1 cellular context compared by ENCODE assay signal in the genomic region with DNA sequence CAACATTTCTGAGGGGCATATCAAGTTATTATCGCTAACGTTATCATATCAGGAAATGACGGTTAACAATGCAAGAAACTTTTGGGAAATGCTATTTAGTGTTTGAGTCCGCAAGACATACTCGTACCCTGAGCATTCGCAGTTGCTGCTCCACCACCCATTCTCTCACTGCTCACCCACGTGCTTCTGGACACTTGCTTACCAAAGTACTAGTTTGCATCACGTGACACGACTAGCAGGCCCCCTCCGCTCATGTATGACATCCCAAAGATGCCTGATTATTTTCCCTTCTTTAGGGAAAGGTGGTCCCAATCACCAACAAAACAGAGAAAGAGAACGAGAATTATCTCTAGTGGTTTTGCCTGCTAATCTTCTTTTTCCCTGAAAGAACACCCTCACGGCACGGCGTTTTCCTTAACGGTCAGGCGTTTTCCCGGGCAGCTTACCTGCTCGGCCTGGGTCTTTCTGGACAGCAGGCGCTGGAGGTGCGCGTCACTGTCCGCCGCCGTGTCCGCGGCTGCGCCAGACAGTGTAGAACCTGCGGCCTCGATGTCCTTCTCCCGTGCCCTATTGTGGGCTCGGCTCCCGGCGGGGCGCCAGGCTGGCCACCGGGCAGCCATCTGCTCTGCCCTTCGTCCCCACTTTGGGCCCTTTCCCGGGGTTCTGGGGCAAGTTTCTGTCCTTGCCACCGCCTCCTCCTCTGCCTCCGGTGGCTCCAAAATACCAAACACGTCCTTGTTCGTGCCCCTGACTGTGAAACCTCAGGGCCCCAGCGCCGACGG.
TF ChIP-seq lines count a peak whose summit lies in the region.

TSS of gene SUPV3L1 (plus strand) at position 492 of the 782 bp plus-strand sequence. CDS start at position 550, 58 bp downstream.

TF ChIP-seq in HepG2, 621 proteins besides CTCF, POLR2A, EP300 and RAD21 (continued from another document and continues in another):
- TF ChIP-seq GATA4 (IDR thresholded peaks at IDR 0.05; ENCODE audit: borderline replicate concordance, low read depth) (peak; percentile 57; the same call in 1 of the 2 replicates), RELA (CRISPR knock-in tag; IDR thresholded peaks at IDR 0.05) (no peak), ZBTB42 (CRISPR knock-in tag; IDR thresholded peaks at IDR 0.05) (no peak), SP4 (CRISPR knock-in tag; IDR thresholded peaks at IDR 0.05) (0 out of 2 replicates have a peak, but pooled peaks have one; percentile 55), ZNF275 (CRISPR knock-in tag; IDR thresholded peaks at IDR 0.05; ENCODE audit: borderline replicate concordance) (no peak), ZNF782 (CRISPR knock-in tag; IDR thresholded peaks at IDR 0.05; ENCODE audit: borderline replicate concordance) (no peak), ZBTB38 (CRISPR knock-in tag; IDR thresholded peaks at IDR 0.05) (no peak), AKNA (CRISPR knock-in tag; IDR thresholded peaks at IDR 0.05; ENCODE audit: borderline replicate concordance) (0 out of 2 replicates have a peak, but pooled peaks have one; percentile 83), ZNF746 (CRISPR knock-in tag; IDR thresholded peaks at IDR 0.05) (no peak), JUNB (CRISPR knock-in tag; IDR thresholded peaks at IDR 0.05; ENCODE audit: borderline replicate concordance) (no peak), SUZ12 (IDR thresholded peaks at IDR 0.05; ENCODE audit: low read depth, low read length) (no peak), RORA (CRISPR knock-in tag; IDR thresholded peaks at IDR 0.05) (no peak), FIP1L1 (IDR thresholded peaks at IDR 0.05; ENCODE audit: borderline replicate concordance, insufficient read depth, low read depth, low read length) (no peak), JUN (CRISPR knock-in tag; IDR thresholded peaks at IDR 0.05) (no peak), ZNF547 (CRISPR knock-in tag; IDR thresholded peaks at IDR 0.05) (no peak; the same call in 1 of the 2 replicates), ZNF331 (CRISPR knock-in tag; IDR thresholded peaks at IDR 0.05) (no peak; the same call in 1 of the 2 replicates), MLLT10 (CRISPR knock-in tag; IDR thresholded peaks at IDR 0.05) (no peak; the same call in 1 of the 2 replicates), HES4 (CRISPR knock-in tag; IDR thresholded peaks at IDR 0.05; ENCODE audit: borderline replicate concordance) (no peak), HOMEZ (CRISPR knock-in tag; IDR thresholded peaks at IDR 0.05; ENCODE audit: low read depth) (no peak), REPIN1 (CRISPR knock-in tag; IDR thresholded peaks at IDR 0.05; ENCODE audit: borderline replicate concordance, low read depth) (peak; percentile 73), TCF12 (IDR thresholded peaks at IDR 0.05) (no peak), TCF12 (CRISPR knock-in tag; IDR thresholded peaks at IDR 0.05) (no peak), THAP11 (CRISPR knock-in tag; IDR thresholded peaks at IDR 0.05) (peak; percentile 92), CEBPZ (IDR thresholded peaks at IDR 0.05; ENCODE audit: low read length) (no peak), ZNF883 (CRISPR knock-in tag; IDR thresholded peaks at IDR 0.05; ENCODE audit: not compliant biosample characterization) (peak; percentile 64), NRL (CRISPR knock-in tag; IDR thresholded peaks at IDR 0.05; ENCODE audit: borderline replicate concordance) (no peak; the same call in 1 of the 2 replicates), EEA1 (CRISPR knock-in tag; IDR thresholded peaks at IDR 0.05; ENCODE audit: borderline replicate concordance) (no peak), ZC3H13 (CRISPR knock-in tag; IDR thresholded peaks at IDR 0.05) (no peak), POLR2AphosphoS5 (IDR thresholded peaks at IDR 0.05; ENCODE audit: low read depth, low read length) (peak; percentile 95), ETV6 (CRISPR knock-in tag; conservative IDR thresholded peaks at IDR 0.05) (no peak), TGIF2 (CRISPR knock-in tag; IDR thresholded peaks at IDR 0.05) (peak; percentile 94)
- TF ChIP-seq, protein P1, sequence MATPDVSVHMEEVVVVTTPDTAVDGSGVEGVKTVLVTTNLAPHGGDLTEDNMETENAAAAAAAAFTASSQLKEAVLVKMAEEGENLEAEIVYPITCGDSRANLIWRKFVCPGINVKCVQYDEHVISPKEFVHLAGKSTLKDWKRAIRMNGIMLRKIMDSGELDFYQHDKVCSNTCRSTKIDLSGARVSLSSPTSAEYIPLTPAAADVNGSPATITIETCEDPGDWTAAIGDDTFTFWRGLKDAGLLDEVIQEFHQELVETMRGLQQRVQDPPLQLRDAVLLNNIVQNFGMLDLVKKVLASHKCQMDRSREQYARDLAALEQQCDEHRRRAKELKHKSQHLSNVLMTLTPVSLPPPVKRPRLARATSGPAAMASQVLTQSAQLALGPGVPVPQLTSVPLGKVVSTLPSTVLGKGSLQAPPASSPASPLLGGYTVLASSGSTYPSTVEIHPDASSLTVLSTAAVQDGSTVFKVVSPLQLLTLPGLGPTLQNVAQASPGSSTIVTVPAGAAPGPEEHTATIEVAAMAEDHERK (CRISPR knock-in tag; IDR thresholded peaks at IDR 0.05; ENCODE audit: low read depth) = no peak
- TF ChIP-seq, protein P2, sequence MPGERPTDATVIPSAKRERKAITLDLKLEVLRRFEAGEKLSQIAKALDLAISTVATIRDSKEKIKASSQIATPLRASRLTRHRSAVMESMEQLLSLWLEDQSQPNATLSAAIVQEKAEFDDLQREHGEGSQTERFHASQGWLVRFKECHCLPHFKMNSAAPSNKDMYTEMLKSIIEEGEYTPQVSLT (CRISPR knock-in tag; IDR thresholded peaks at IDR 0.05; ENCODE audit: borderline replicate concordance, low read depth) = no peak
- TF ChIP-seq, protein P3, sequence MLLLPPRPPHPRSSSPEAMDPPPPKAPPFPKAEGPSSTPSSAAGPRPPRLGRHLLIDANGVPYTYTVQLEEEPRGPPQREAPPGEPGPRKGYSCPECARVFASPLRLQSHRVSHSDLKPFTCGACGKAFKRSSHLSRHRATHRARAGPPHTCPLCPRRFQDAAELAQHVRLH (CRISPR knock-in tag; IDR thresholded peaks at IDR 0.05; ENCODE audit: borderline replicate concordance, low read depth) = no peak; the same call in 1 of the 2 replicates
- TF ChIP-seq, protein P4, sequence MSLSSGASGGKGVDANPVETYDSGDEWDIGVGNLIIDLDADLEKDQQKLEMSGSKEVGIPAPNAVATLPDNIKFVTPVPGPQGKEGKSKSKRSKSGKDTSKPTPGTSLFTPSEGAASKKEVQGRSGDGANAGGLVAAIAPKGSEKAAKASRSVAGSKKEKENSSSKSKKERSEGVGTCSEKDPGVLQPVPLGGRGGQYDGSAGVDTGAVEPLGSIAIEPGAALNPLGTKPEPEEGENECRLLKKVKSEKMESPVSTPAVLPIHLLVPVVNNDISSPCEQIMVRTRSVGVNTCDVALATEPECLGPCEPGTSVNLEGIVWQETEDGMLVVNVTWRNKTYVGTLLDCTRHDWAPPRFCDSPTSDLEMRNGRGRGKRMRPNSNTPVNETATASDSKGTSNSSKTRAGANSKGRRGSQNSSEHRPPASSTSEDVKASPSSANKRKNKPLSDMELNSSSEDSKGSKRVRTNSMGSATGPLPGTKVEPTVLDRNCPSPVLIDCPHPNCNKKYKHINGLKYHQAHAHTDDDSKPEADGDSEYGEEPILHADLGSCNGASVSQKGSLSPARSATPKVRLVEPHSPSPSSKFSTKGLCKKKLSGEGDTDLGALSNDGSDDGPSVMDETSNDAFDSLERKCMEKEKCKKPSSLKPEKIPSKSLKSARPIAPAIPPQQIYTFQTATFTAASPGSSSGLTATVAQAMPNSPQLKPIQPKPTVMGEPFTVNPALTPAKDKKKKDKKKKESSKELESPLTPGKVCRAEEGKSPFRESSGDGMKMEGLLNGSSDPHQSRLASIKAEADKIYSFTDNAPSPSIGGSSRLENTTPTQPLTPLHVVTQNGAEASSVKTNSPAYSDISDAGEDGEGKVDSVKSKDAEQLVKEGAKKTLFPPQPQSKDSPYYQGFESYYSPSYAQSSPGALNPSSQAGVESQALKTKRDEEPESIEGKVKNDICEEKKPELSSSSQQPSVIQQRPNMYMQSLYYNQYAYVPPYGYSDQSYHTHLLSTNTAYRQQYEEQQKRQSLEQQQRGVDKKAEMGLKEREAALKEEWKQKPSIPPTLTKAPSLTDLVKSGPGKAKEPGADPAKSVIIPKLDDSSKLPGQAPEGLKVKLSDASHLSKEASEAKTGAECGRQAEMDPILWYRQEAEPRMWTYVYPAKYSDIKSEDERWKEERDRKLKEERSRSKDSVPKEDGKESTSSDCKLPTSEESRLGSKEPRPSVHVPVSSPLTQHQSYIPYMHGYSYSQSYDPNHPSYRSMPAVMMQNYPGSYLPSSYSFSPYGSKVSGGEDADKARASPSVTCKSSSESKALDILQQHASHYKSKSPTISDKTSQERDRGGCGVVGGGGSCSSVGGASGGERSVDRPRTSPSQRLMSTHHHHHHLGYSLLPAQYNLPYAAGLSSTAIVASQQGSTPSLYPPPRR (CRISPR knock-in tag; IDR thresholded peaks at IDR 0.05; ENCODE audit: borderline replicate concordance) = peak; percentile 51; the same call in 1 of the 2 replicates
- TF ChIP-seq, protein P5, sequence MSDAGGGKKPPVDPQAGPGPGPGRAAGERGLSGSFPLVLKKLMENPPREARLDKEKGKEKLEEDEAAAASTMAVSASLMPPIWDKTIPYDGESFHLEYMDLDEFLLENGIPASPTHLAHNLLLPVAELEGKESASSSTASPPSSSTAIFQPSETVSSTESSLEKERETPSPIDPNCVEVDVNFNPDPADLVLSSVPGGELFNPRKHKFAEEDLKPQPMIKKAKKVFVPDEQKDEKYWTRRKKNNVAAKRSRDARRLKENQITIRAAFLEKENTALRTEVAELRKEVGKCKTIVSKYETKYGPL (CRISPR knock-in tag; IDR thresholded peaks at IDR 0.05) = no peak
